ENCODE assay signal across 8 cellular contexts in the genomic region with DNA sequence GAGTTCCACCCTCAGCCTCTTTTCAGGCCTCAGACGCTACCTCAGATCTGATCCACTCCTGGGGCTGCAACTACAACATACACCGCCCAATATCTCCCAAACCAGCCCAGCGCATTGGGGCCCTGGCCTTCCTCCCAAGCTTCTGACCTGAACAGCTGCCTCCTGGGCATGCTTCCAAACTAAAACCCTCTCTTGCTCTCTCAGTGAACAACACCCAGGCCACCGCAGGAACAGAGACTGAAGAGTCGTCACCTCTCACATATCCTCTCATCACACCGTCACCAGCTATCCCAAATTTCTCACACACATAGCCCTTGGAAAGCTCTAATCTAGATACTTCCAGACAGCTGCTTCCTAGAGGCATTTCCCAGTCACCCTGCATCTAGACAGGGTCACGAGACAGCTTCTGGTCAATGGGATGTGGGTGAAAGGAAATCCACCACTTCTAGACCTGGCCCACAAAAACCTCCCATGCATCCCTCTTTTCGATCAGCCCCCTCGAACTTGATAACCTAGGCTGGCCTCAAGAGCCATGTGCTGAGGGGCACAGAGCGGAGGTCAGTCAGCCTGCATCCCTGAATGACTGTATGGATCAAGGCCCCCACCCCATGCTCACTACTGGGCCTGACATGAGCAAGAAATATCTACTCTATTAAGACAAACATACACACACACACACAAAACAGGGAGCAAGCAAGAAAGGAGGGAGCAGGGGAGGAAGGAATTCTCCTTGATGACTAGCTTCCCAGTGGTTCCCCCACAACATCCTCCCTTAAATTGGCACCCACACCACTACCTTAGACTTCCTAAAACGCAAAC. TPM values are rescaled to one million over a fixed set of nuclear protein-coding genes. Genes with fewer than 3 reads are reported as not detected.
DNase-seq lines count a peak whose midpoint lies in the region; ATAC-seq, FAIRE-seq and TF ChIP-seq lines count a peak whose summit lies in the region.

No MANE protein-coding gene starts in this region.

- H3K4me3 ChIP-seq in A549 (no peak overlapping the region), right lobe of liver (peak overlapping the region in 2 of 3 donors; percentile 76 to 80), uterus (peak overlapping the region in 1 of 2 donors; percentile 65)

- H3K27me3 ChIP-seq in right lobe of liver (no peaks in the 10 kb centered on the region), uterus (no peaks in the 10 kb centered on the region)

- TF ChIP-seq CTCF in A549 (IDR thresholded peaks at IDR 0.05) (no peak), right lobe of liver (IDR thresholded peaks at IDR 0.05) (no peak), uterus (IDR thresholded peaks at IDR 0.05) (no peak)

- H3K4me1 ChIP-seq in A549 = peaks cover 28% of the 10 kb centered on the region
- H3K4me1 ChIP-seq in right lobe of liver = peaks cover 0 to 30% (median 13%) of the 10 kb centered on the region in 4 donors
- H3K4me1 ChIP-seq in uterus = peaks cover 0 to 6% of the 10 kb centered on the region in 2 donors

- POLR2A ChIA-PET in A549 (lab: Yijun Ruan, JAX) = no interaction called here

- ATAC-seq in A549 = no peak
- ATAC-seq in right lobe of liver = peak; percentile 35 to 43 (median 40)

- H3K36me3 ChIP-seq in right lobe of liver (peaks cover 0 to 7% (median 1%) of the 10 kb centered on the region in 4 donors), uterus (no peaks in the 10 kb centered on the region)

- peaks cover 6% of the 10 kb centered on the region; the same call in 2 of the 3 replicates for H3K9me3 ChIP-seq in A549
- no peaks in the 10 kb centered on the region for H3K9me3 ChIP-seq in right lobe of liver
- H3K9me3 ChIP-seq in uterus = no peaks in the 10 kb centered on the region

- 95% methylated on average over 11 of the region's 11 CpGs for WGBS in A549 (ENCODE audit: missing lambda C conversion rate)
- WGBS in right lobe of liver (ENCODE audit: insufficient coverage, low coverage, low lambda C conversion rate, missing lambda C conversion rate) = 41% methylated on average over 7 of the region's 11 CpGs

- no peak for FAIRE-seq in A549 (lab: Jason Lieb, UNC)

- H3K4me2 ChIP-seq in A549 = 0 out of 3 replicates have a peak overlapping the region, but pooled peaks have one; percentile 88

- CTCF ChIA-PET in A549 (lab: Yijun Ruan, JAX) = interaction anchor here (1.2 kb wide), 1 partner anchor 38 kb away, joined by 3 read pairs; no protein-coding TSS in a partner anchor

- no peak for TF ChIP-seq EP300 in A549 (IDR thresholded peaks at IDR 0.05)

- intact Hi-C loops in right lobe of liver (cut with DNase I) = loop anchor here in 1 of 2 donors (10.0 kb wide), 1 partner anchor 114 kb away; a partner anchor contains a TSS
- intact Hi-C loops in uterus (cut with DNase I; ENCODE audit: low total_unique reads) = no loop called here

- H3K27ac ChIP-seq in A549 (peak overlapping the region in 1 of 2 experiments; percentile 58; a peak in 2 of 6 replicates), right lobe of liver (peak overlapping the region in 2 of 3 donors; percentile 83 to 92), uterus (peak overlapping the region; percentile 94 to 97)

- TF ChIP-seq RAD21 in A549 (conservative IDR thresholded peaks at IDR 0.05 in 1 of 2, IDR thresholded peaks at IDR 0.05 in 1 of 2) = no peak

- DNase-seq in A549 (ENCODE audit: low read depth in 1 of 2, low spot score in 1 of 2) (no peak), LHCN-M2 (ENCODE audit: low read depth) (peak; percentile 99), amniotic epithelial cell (ENCODE audit: low read depth) (peak; percentile 44), right lobe of liver (peak in 2 of 3 donors; percentile 62 to 71), uterus (peak in 1 of 2 donors; percentile 49), SKM-1 (lab: John Stamatoyannopoulos, UW; ENCODE audit: unreplicated experiment) (no peak), midbrain (lab: John Stamatoyannopoulos, UW) (no peak), anterior cingulate cortex (lab: John Stamatoyannopoulos, UW) (no peak)

- no peak for TF ChIP-seq POLR2A in A549 (IDR thresholded peaks at IDR 0.05; ENCODE audit: low read length)
- TF ChIP-seq POLR2A in right lobe of liver (IDR thresholded peaks at IDR 0.05) = no peak
- TF ChIP-seq POLR2A in uterus (IDR thresholded peaks at IDR 0.05) = no peak

TF ChIP-seq in A549, 52 proteins besides CTCF, POLR2A, EP300 and RAD21:
- no peak for TF ChIP-seq ZNF302 (CRISPR knock-in tag; IDR thresholded peaks at IDR 0.05)
- TF ChIP-seq TP53 (CRISPR knock-in tag; IDR thresholded peaks at IDR 0.05) = no peak
- no peak for TF ChIP-seq HDAC2 (IDR thresholded peaks at IDR 0.05)
- no peak for TF ChIP-seq PHF8 (IDR thresholded peaks at IDR 0.05; ENCODE audit: borderline replicate concordance, low read depth)
- TF ChIP-seq TFCP2L1 (CRISPR knock-in tag; IDR thresholded peaks at IDR 0.05) = no peak
- TF ChIP-seq, protein P1, sequence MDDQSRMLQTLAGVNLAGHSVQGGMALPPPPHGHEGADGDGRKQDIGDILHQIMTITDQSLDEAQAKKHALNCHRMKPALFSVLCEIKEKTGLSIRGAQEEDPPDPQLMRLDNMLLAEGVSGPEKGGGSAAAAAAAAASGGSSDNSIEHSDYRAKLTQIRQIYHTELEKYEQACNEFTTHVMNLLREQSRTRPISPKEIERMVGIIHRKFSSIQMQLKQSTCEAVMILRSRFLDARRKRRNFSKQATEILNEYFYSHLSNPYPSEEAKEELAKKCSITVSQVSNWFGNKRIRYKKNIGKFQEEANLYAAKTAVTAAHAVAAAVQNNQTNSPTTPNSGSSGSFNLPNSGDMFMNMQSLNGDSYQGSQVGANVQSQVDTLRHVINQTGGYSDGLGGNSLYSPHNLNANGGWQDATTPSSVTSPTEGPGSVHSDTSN (IDR thresholded peaks at IDR 0.05) = no peak
- TF ChIP-seq, protein P2, sequence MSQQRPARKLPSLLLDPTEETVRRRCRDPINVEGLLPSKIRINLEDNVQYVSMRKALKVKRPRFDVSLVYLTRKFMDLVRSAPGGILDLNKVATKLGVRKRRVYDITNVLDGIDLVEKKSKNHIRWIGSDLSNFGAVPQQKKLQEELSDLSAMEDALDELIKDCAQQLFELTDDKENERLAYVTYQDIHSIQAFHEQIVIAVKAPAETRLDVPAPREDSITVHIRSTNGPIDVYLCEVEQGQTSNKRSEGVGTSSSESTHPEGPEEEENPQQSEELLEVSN (IDR thresholded peaks at IDR 0.05; ENCODE audit: borderline replicate concordance, low read depth) = no peak
- TF ChIP-seq HOXB13 (CRISPR knock-in tag; IDR thresholded peaks at IDR 0.05; ENCODE audit: low read depth) = no peak
- TF ChIP-seq, protein P3, sequence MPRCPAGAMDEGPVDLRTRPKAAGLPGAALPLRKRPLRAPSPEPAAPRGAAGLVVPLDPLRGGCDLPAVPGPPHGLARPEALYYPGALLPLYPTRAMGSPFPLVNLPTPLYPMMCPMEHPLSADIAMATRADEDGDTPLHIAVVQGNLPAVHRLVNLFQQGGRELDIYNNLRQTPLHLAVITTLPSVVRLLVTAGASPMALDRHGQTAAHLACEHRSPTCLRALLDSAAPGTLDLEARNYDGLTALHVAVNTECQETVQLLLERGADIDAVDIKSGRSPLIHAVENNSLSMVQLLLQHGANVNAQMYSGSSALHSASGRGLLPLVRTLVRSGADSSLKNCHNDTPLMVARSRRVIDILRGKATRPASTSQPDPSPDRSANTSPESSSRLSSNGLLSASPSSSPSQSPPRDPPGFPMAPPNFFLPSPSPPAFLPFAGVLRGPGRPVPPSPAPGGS (IDR thresholded peaks at IDR 0.05) = no peak
- no peak for TF ChIP-seq BHLHE40 (IDR thresholded peaks at IDR 0.05; ENCODE audit: low read depth, low read length)
- no peak for TF ChIP-seq SMC3 (IDR thresholded peaks at IDR 0.05)
- TF ChIP-seq, protein P4, sequence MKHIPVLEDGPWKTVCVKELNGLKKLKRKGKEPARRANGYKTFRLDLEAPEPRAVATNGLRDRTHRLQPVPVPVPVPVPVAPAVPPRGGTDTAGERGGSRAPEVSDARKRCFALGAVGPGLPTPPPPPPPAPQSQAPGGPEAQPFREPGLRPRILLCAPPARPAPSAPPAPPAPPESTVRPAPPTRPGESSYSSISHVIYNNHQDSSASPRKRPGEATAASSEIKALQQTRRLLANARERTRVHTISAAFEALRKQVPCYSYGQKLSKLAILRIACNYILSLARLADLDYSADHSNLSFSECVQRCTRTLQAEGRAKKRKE (CRISPR knock-in tag; IDR thresholded peaks at IDR 0.05; ENCODE audit: low read depth) = no peak
- TF ChIP-seq, protein P5, sequence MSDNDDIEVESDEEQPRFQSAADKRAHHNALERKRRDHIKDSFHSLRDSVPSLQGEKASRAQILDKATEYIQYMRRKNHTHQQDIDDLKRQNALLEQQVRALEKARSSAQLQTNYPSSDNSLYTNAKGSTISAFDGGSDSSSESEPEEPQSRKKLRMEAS (IDR thresholded peaks at IDR 0.05) = no peak
- no peak for TF ChIP-seq ZFP36 (IDR thresholded peaks at IDR 0.05; ENCODE audit: borderline replicate concordance, partially characterized antibody)
- no peak for TF ChIP-seq JUNB (IDR thresholded peaks at IDR 0.05)
- TF ChIP-seq RNF2 (IDR thresholded peaks at IDR 0.05; ENCODE audit: borderline replicate concordance, low read depth) = no peak
- no peak for TF ChIP-seq GATA3 (IDR thresholded peaks at IDR 0.05; ENCODE audit: borderline replicate concordance)
- TF ChIP-seq HOXB5 (CRISPR knock-in tag; IDR thresholded peaks at IDR 0.05) = no peak
- TF ChIP-seq HOXA7 (CRISPR knock-in tag; IDR thresholded peaks at IDR 0.05) = no peak
- TF ChIP-seq ZC3H11A (IDR thresholded peaks at IDR 0.05) = no peak
TF ChIP-seq in A549: peak in this region for 0.

RNA-seq across cellular contexts. Expression of a gene that starts 1.8 kb away (rescaled TPM):
- 16.0 and 16.2 TPM in 2 replicates for polyA plus RNA-seq in A549 (2011; rRNA removed)
- 13.1 and 14.9 TPM in 2 replicates for polyA plus RNA-seq in A549 (2012; cell fraction: cytosol; rRNA removed)
- polyA plus RNA-seq in A549 (2012; cell fraction: nucleus; rRNA removed) = 28.3 and 31.5 TPM in 2 replicates
- 10.0 to 11.8 TPM (median 11.5 TPM) in 3 replicates for polyA plus RNA-seq in A549 (2017; fragmentation: RNase III; extraction: RNeasy Plus Mini Kit Qiagen cat#74134 plus additional on column Dnase treatment)
- polyA minus RNA-seq in A549 (2011; rRNA and poly(A)+ RNA removed) = 19.3 and 20.4 TPM in 2 replicates
- total RNA-seq in LHCN-M2 (2014; rRNA removed) = 8.5 and 14.6 TPM in 2 replicates
- polyA plus RNA-seq in LHCN-M2 (2012) = 5.8 TPM
- 10 to 100 TPM; 15.7 to 33.1 (median 23.3) TPM for total RNA-seq in right lobe of liver
- total RNA-seq in uterus = 10 to 100 TPM; 22.5 to 89.5 (median 50.7) TPM

Comparison
In these comparisons a context has a peak if more than half of its experiments do, and no peak if none do; other contexts are left out.
1. ATAC-seq: peak in right lobe of liver (4 of 4); none in A549 (0 of 2).
2. DNase-seq: peak in LHCN-M2 (single experiment), amniotic epithelial cell (single experiment) and right lobe of liver (2 of 3); none in A549 (0 of 2), SKM-1 (single experiment), midbrain (single experiment) and anterior cingulate cortex (0 of 58).